ENCODE assay signal across 1 cellular context in the genomic region with DNA sequence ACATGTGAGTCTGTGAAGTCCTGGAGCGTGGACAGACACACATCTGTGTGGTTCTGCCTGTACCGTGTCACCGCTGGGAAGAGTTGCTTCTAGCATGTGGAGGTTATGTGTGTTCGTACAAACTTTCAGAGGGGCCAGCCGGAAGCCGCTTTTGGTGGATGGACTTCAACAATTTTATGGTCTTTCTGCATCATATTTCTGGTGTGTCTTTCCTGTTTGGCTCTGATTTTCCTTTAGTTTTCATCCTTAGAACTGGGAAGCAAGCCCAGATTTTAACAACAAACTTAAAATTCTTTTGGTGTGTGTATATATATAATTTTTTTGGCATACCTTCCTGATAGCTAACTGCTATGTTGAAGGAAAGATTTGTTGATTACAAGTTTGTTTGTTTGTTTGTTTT.
TF ChIP-seq lines count a peak whose summit lies in the region.

No MANE protein-coding gene starts in this region.

TF ChIP-seq in WTC11, 78 proteins besides CTCF, POLR2A, EP300 and RAD21 (continued from another document):
- TF ChIP-seq, protein P1, sequence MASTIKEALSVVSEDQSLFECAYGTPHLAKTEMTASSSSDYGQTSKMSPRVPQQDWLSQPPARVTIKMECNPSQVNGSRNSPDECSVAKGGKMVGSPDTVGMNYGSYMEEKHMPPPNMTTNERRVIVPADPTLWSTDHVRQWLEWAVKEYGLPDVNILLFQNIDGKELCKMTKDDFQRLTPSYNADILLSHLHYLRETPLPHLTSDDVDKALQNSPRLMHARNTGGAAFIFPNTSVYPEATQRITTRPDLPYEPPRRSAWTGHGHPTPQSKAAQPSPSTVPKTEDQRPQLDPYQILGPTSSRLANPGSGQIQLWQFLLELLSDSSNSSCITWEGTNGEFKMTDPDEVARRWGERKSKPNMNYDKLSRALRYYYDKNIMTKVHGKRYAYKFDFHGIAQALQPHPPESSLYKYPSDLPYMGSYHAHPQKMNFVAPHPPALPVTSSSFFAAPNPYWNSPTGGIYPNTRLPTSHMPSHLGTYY (CRISPR knock-in tag; IDR thresholded peaks at IDR 0.05) = no peak
- TF ChIP-seq RORB (CRISPR knock-in tag; IDR thresholded peaks at IDR 0.05) = no peak
- no peak for TF ChIP-seq ZNF138 (CRISPR knock-in tag; conservative IDR thresholded peaks at IDR 0.05)
- TF ChIP-seq, protein P2, sequence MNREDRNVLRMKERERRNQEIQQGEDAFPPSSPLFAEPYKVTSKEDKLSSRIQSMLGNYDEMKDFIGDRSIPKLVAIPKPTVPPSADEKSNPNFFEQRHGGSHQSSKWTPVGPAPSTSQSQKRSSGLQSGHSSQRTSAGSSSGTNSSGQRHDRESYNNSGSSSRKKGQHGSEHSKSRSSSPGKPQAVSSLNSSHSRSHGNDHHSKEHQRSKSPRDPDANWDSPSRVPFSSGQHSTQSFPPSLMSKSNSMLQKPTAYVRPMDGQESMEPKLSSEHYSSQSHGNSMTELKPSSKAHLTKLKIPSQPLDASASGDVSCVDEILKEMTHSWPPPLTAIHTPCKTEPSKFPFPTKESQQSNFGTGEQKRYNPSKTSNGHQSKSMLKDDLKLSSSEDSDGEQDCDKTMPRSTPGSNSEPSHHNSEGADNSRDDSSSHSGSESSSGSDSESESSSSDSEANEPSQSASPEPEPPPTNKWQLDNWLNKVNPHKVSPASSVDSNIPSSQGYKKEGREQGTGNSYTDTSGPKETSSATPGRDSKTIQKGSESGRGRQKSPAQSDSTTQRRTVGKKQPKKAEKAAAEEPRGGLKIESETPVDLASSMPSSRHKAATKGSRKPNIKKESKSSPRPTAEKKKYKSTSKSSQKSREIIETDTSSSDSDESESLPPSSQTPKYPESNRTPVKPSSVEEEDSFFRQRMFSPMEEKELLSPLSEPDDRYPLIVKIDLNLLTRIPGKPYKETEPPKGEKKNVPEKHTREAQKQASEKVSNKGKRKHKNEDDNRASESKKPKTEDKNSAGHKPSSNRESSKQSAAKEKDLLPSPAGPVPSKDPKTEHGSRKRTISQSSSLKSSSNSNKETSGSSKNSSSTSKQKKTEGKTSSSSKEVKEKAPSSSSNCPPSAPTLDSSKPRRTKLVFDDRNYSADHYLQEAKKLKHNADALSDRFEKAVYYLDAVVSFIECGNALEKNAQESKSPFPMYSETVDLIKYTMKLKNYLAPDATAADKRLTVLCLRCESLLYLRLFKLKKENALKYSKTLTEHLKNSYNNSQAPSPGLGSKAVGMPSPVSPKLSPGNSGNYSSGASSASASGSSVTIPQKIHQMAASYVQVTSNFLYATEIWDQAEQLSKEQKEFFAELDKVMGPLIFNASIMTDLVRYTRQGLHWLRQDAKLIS (CRISPR knock-in tag; IDR thresholded peaks at IDR 0.05; ENCODE audit: borderline replicate concordance) = no peak
- TF ChIP-seq, protein P3, sequence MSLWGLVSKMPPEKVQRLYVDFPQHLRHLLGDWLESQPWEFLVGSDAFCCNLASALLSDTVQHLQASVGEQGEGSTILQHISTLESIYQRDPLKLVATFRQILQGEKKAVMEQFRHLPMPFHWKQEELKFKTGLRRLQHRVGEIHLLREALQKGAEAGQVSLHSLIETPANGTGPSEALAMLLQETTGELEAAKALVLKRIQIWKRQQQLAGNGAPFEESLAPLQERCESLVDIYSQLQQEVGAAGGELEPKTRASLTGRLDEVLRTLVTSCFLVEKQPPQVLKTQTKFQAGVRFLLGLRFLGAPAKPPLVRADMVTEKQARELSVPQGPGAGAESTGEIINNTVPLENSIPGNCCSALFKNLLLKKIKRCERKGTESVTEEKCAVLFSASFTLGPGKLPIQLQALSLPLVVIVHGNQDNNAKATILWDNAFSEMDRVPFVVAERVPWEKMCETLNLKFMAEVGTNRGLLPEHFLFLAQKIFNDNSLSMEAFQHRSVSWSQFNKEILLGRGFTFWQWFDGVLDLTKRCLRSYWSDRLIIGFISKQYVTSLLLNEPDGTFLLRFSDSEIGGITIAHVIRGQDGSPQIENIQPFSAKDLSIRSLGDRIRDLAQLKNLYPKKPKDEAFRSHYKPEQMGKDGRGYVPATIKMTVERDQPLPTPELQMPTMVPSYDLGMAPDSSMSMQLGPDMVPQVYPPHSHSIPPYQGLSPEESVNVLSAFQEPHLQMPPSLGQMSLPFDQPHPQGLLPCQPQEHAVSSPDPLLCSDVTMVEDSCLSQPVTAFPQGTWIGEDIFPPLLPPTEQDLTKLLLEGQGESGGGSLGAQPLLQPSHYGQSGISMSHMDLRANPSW (CRISPR knock-in tag; conservative IDR thresholded peaks at IDR 0.05; ENCODE audit: low read depth) = no peak
- TF ChIP-seq, protein P4, sequence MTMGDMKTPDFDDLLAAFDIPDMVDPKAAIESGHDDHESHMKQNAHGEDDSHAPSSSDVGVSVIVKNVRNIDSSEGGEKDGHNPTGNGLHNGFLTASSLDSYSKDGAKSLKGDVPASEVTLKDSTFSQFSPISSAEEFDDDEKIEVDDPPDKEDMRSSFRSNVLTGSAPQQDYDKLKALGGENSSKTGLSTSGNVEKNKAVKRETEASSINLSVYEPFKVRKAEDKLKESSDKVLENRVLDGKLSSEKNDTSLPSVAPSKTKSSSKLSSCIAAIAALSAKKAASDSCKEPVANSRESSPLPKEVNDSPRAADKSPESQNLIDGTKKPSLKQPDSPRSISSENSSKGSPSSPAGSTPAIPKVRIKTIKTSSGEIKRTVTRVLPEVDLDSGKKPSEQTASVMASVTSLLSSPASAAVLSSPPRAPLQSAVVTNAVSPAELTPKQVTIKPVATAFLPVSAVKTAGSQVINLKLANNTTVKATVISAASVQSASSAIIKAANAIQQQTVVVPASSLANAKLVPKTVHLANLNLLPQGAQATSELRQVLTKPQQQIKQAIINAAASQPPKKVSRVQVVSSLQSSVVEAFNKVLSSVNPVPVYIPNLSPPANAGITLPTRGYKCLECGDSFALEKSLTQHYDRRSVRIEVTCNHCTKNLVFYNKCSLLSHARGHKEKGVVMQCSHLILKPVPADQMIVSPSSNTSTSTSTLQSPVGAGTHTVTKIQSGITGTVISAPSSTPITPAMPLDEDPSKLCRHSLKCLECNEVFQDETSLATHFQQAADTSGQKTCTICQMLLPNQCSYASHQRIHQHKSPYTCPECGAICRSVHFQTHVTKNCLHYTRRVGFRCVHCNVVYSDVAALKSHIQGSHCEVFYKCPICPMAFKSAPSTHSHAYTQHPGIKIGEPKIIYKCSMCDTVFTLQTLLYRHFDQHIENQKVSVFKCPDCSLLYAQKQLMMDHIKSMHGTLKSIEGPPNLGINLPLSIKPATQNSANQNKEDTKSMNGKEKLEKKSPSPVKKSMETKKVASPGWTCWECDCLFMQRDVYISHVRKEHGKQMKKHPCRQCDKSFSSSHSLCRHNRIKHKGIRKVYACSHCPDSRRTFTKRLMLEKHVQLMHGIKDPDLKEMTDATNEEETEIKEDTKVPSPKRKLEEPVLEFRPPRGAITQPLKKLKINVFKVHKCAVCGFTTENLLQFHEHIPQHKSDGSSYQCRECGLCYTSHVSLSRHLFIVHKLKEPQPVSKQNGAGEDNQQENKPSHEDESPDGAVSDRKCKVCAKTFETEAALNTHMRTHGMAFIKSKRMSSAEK (CRISPR knock-in tag; IDR thresholded peaks at IDR 0.05; ENCODE audit: borderline replicate concordance) = no peak
- no peak for TF ChIP-seq GRHL2 (CRISPR knock-in tag; IDR thresholded peaks at IDR 0.05; ENCODE audit: insufficient replicate concordance, severe bottlenecking)
- TF ChIP-seq ATF1 (CRISPR knock-in tag; IDR thresholded peaks at IDR 0.05) = no peak
- TF ChIP-seq, protein P5, sequence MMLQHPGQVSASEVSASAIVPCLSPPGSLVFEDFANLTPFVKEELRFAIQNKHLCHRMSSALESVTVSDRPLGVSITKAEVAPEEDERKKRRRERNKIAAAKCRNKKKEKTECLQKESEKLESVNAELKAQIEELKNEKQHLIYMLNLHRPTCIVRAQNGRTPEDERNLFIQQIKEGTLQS (CRISPR knock-in tag; conservative IDR thresholded peaks at IDR 0.05) = no peak
- TF ChIP-seq, protein P6, sequence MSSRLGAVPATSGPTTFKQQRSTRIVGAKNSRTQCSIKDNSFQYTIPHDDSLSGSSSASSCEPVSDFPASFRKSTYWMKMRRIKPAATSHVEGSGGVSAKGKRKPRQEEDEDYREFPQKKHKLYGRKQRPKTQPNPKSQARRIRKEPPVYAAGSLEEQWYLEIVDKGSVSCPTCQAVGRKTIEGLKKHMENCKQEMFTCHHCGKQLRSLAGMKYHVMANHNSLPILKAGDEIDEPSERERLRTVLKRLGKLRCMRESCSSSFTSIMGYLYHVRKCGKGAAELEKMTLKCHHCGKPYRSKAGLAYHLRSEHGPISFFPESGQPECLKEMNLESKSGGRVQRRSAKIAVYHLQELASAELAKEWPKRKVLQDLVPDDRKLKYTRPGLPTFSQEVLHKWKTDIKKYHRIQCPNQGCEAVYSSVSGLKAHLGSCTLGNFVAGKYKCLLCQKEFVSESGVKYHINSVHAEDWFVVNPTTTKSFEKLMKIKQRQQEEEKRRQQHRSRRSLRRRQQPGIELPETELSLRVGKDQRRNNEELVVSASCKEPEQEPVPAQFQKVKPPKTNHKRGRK (CRISPR knock-in tag; IDR thresholded peaks at IDR 0.05; ENCODE audit: borderline replicate concordance) = no peak
